In genomic region chr12:130838951-130839769, GRCh38 we compare ENCODE assay signal across 8 cellular contexts. TPM values are rescaled to one million over a fixed set of nuclear protein-coding genes. Genes with fewer than 3 reads are reported as not detected.
A peak's percentile ranks its signal among the peaks of the same experiment; 100 is the strongest.
DNase-seq lines count a peak whose midpoint lies in the region; ATAC-seq and TF ChIP-seq lines count a peak whose summit lies in the region.

STX2 (minus strand) TSS chr12:130839250; CDS start chr12:130839099, 151 bp downstream.

- H3K4me1 Mint-ChIP-seq in progenitor cell of endocrine pancreas (ENCODE audit: low read depth): peaks cover 25% of the 10 kb centered on the region

- H3K36me3 Mint-ChIP-seq in progenitor cell of endocrine pancreas (ENCODE audit: insufficient read depth): no peaks in the 10 kb centered on the region

- peak within 1 kb of the TSS; percentile 84 for H3K27ac Mint-ChIP-seq in progenitor cell of endocrine pancreas

- H3K27me3 Mint-ChIP-seq in progenitor cell of endocrine pancreas: peaks cover 12% of the 10 kb centered on the region

- TF ChIP-seq EP300 in upper lobe of left lung (IDR thresholded peaks at IDR 0.05): no peak

- DNase-seq in NCI-H1105 (lab: John Stamatoyannopoulos, UW) (peak; percentile 66), T-helper 1 cell (peak; percentile 72 to 90 (median 84)), heart right ventricle (peak; percentile 82 to 93), progenitor cell of endocrine pancreas (ENCODE audit: low spot score, unreplicated experiment) (peak; percentile 83), upper lobe of left lung (peak; percentile 86 to 99)

- H3K27me3 ChIP-seq in heart right ventricle (no peaks in the 10 kb centered on the region), upper lobe of left lung (no peaks in the 10 kb centered on the region)

- H3K36me3 ChIP-seq in heart right ventricle (no peaks in the 10 kb centered on the region), upper lobe of left lung (no peaks in the 10 kb centered on the region)

- H3K4me3 Mint-ChIP-seq in progenitor cell of endocrine pancreas (ENCODE audit: low read depth): peak within 1 kb of the TSS; percentile 81

- no peaks in the 10 kb centered on the region for H3K9me3 Mint-ChIP-seq in progenitor cell of endocrine pancreas (ENCODE audit: low read depth)

- 1% methylated on average over 65 to 79 of the region's 79 CpGs for WGBS in adipose tissue, 3 donors
- 0 to 1% methylated on average over 51 to 79 of the region's 79 CpGs for WGBS in heart right ventricle, 2 donors
- 0 to 1% methylated on average over 30 to 41 of the region's 79 CpGs for WGBS in upper lobe of left lung, 2 donors

- H3K4me1 ChIP-seq in heart right ventricle (peaks cover 9 to 28% (median 17%) of the 10 kb centered on the region in 9 donors), upper lobe of left lung (peaks cover 17 to 25% (median 21%) of the 10 kb centered on the region in 4 donors)

- ATAC-seq in HG02623 (IDR thresholded peaks at IDR 0.05; ENCODE audit: unreplicated experiment) (peak; percentile 83), heart right ventricle (peak; percentile 95 to 99 (median 97)), upper lobe of left lung (ENCODE audit: low FRiP score in 2 of 2) (peak; percentile 95 to 99)

- H3K9me3 ChIP-seq in heart right ventricle (no peaks in the 10 kb centered on the region), upper lobe of left lung (no peaks in the 10 kb centered on the region)

- TF ChIP-seq POLR2A in upper lobe of left lung (IDR thresholded peaks at IDR 0.05): peak in 1 of 4 donors; percentile 41

- TF ChIP-seq CTCF in GM12875 (IDR thresholded peaks at IDR 0.05; ENCODE audit: borderline replicate concordance, insufficient read depth, low read depth, low read length) (0 out of 2 replicates have a peak, but pooled peaks have one; percentile 15), heart right ventricle (IDR thresholded peaks at IDR 0.05) (peak in 6 of 9 donors; percentile 16 to 53 (median 33)), progenitor cell of endocrine pancreas (IDR thresholded peaks at IDR 0.05; ENCODE audit: unreplicated experiment) (no peak), upper lobe of left lung (IDR thresholded peaks at IDR 0.05) (no peak)

- H3K27ac ChIP-seq in adipose tissue (ENCODE audit: low read depth, low read length) (no peak within 1 kb of the TSS), heart right ventricle (peak within 1 kb of the TSS; percentile 43 to 79 (median 66)), upper lobe of left lung (peak within 1 kb of the TSS; percentile 80 to 91 (median 82))

- intact Hi-C loops in heart right ventricle (cut with DNase I): loop anchor here in 3 of 10 donors (1.0 to 5.0 kb wide), 2 partner anchors 32 to 33 kb away; partner anchors contain the start of gene RAN (in 2 of the 3)

- H3K4me3 ChIP-seq in GM12875 (ENCODE audit: low read depth, low read length) (peak within 1 kb of the TSS; percentile 70), heart right ventricle (peak within 1 kb of the TSS; percentile 61 to 96 (median 84)), upper lobe of left lung (peak within 1 kb of the TSS; percentile 70 to 99 (median 96))

RNA-seq across cellular contexts. Expression of gene STX2, which starts in this region (rescaled TPM):
- polyA plus RNA-seq in adipose tissue: 10 to 100 TPM in 2 of 3 donors, 1 to 10 TPM in 1; 5.4 to 14.8 (median 10.9) TPM
- total RNA-seq in heart right ventricle: 10 to 100 TPM in 7 of 10 donors, 1 to 10 TPM in 3; 6.0 to 17.0 (median 11.9) TPM
- polyA plus RNA-seq in heart right ventricle: 10 to 100 TPM; 10.2 to 11.4 TPM
- total RNA-seq in progenitor cell of endocrine pancreas: 20.5 and 22.4 TPM in 2 replicates
- total RNA-seq in upper lobe of left lung: 100 to 1,000 TPM in 1 of 6 donors, 10 to 100 TPM in 5; 12.4 to 113 (median 27.0) TPM

Comparison
In these comparisons a context has a peak if more than half of its experiments do, and no peak if none do; other contexts are left out.
1. CTCF ChIP-seq: peak in GM12875 (single experiment) and heart right ventricle (6 of 9); none in progenitor cell of endocrine pancreas (single experiment) and upper lobe of left lung (0 of 6).
2. Peak in every context shown above with its lines, with median percentiles within 50 percentile points of each other: H3K4me3 ChIP-seq, ATAC-seq and DNase-seq.